In the genomic region with DNA sequence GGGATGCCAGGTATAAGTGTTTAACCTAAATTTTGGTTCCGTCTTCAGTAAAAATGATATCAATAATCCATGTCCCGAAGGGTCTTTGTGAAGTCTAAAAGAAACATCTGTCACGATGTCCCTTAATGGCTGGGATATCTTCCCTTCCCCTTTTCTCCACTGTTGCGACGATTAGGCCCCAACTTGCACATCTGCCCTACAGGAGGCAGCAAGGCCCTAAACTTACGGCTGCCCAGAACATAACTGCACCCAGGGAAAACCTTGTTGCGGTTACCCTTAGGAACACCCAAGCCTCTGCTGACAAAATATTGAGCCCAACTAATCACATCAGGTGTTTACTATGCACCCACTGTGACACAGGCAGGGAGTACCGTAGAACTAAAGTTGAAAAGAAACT, we compare ENCODE assay signal across 8 cellular contexts. TPM values are rescaled to one million over a fixed set of nuclear protein-coding genes. Genes with fewer than 3 reads are reported as not detected.
DNase-seq lines count a peak whose midpoint lies in the region; ATAC-seq, FAIRE-seq and TF ChIP-seq lines count a peak whose summit lies in the region.

No MANE protein-coding gene starts in this region.

- H3K9me2 ChIP-seq in DOHH2 (replicated peaks; ENCODE audit: control insufficient read depth, low read length): no peaks in the 10 kb centered on the region

- no peaks in the 10 kb centered on the region for H3K9me3 ChIP-seq in DOHH2 (ENCODE audit: control insufficient read depth, insufficient read depth, low read length)
- H3K9me3 ChIP-seq in SJCRH30 (replicated peaks): no peaks in the 10 kb centered on the region
- H3K9me3 ChIP-seq in mammary epithelial cell (replicated peaks; ENCODE audit: insufficient read depth, low read length): no peaks in the 10 kb centered on the region
- no peaks in the 10 kb centered on the region for H3K9me3 ChIP-seq in lower lobe of right lung
- no peaks in the 10 kb centered on the region for H3K9me3 ChIP-seq in transverse colon

- peaks cover 14% of the 10 kb centered on the region; the same call in 1 of the 2 replicates for H4K20me1 ChIP-seq in DOHH2 (ENCODE audit: control insufficient read depth, insufficient read depth, low read depth, low read length)
- no peaks in the 10 kb centered on the region for H4K20me1 ChIP-seq in mammary epithelial cell (ENCODE audit: insufficient read depth, low read length)

- TF ChIP-seq CTCF in DOHH2 (IDR thresholded peaks at IDR 0.05; ENCODE audit: low read depth, low read length, poor library complexity, severe bottlenecking): peak; percentile 67
- TF ChIP-seq CTCF in mammary epithelial cell (conservative IDR thresholded peaks at IDR 0.05 in 1 of 2, IDR thresholded peaks at IDR 0.05 in 1 of 2; ENCODE audit: extremely low read depth in 1 of 2, insufficient read depth in 1 of 2, low read depth in 1 of 2, low read length in 2 of 2): peak in 1 of 2 donors; percentile 45
- TF ChIP-seq CTCF in lower lobe of right lung (IDR thresholded peaks at IDR 0.05): no peak
- no peak for TF ChIP-seq CTCF in transverse colon (IDR thresholded peaks at IDR 0.05)

- DNase-seq in Kasumi-1 (lab: John Stamatoyannopoulos, UW) (peak; percentile 86), SJCRH30 (peak; percentile 42 to 62), mammary epithelial cell (no peak), lower lobe of right lung (no peak), transverse colon (peak; percentile 33), HTR-8/SVneo (ENCODE audit: insufficient read length, low spot score) (no peak)

- no peaks in the 10 kb centered on the region for H3K27me3 ChIP-seq in DOHH2 (ENCODE audit: control insufficient read depth, low read length)
- no peaks in the 10 kb centered on the region for H3K27me3 ChIP-seq in SJCRH30
- H3K27me3 ChIP-seq in mammary epithelial cell (ENCODE audit: insufficient read depth, low read length): no peaks in the 10 kb centered on the region
- no peaks in the 10 kb centered on the region for H3K27me3 ChIP-seq in lower lobe of right lung (ENCODE audit: low read depth)
- H3K27me3 ChIP-seq in transverse colon: no peaks in the 10 kb centered on the region

- H3K27ac ChIP-seq in DOHH2 (ENCODE audit: low read depth, low read length): peak overlapping the region; percentile 82
- peak overlapping the region; percentile 96 for H3K27ac ChIP-seq in SJCRH30
- H3K27ac ChIP-seq in mammary epithelial cell (ENCODE audit: insufficient read depth, low read depth, low read length): peak overlapping the region; percentile 95
- H3K27ac ChIP-seq in lower lobe of right lung: peak overlapping the region; percentile 97
- peak overlapping the region; percentile 91 to 99 (median 98) for H3K27ac ChIP-seq in transverse colon

- peaks cover 33% of the 10 kb centered on the region for H3K4me1 ChIP-seq in DOHH2 (ENCODE audit: control insufficient read depth, low read length)
- 0 out of 2 replicates have a peak, but pooled peaks cover 9% of the 10 kb centered on the region for H3K4me1 ChIP-seq in SJCRH30
- peaks cover 15% of the 10 kb centered on the region for H3K4me1 ChIP-seq in mammary epithelial cell (ENCODE audit: insufficient read depth, low read length)
- H3K4me1 ChIP-seq in lower lobe of right lung: peaks cover 45% of the 10 kb centered on the region
- peaks cover 0 to 35% (median 28%) of the 10 kb centered on the region in 4 donors for H3K4me1 ChIP-seq in transverse colon

- 22% methylated on average over 8 of the region's 8 CpGs for WGBS in mammary epithelial cell (ENCODE audit: low coverage, missing lambda C conversion rate)
- 47 to 63% methylated on average over 3 to 8 of the region's 8 CpGs for WGBS in transverse colon (ENCODE audit: low coverage in 1 of 2), 2 donors

- ATAC-seq in lower lobe of right lung (peak; percentile 25 to 28), GM21529 (IDR thresholded peaks at IDR 0.05; ENCODE audit: unreplicated experiment) (no peak)

- H3K79me2 ChIP-seq in DOHH2 (ENCODE audit: control insufficient read depth, low read length) (peaks cover 36% of the 10 kb centered on the region), mammary epithelial cell (ENCODE audit: insufficient read depth, low read length) (peaks cover 33% of the 10 kb centered on the region)

- H3F3A ChIP-seq in DOHH2 (ENCODE audit: control insufficient read depth, insufficient read depth): peaks cover 10% of the 10 kb centered on the region

- H2AFZ ChIP-seq in mammary epithelial cell (ENCODE audit: low read depth, low read length): peak overlapping the region; percentile 95

- H3K36me3 ChIP-seq in DOHH2 (ENCODE audit: control insufficient read depth, low read length) (peaks cover 9% of the 10 kb centered on the region), SJCRH30 (no peaks in the 10 kb centered on the region), mammary epithelial cell (ENCODE audit: insufficient read depth, low read length) (no peaks in the 10 kb centered on the region), lower lobe of right lung (no peaks in the 10 kb centered on the region), transverse colon (no peaks in the 10 kb centered on the region)

- dilution Hi-C loops in mammary epithelial cell (cut with HindIII; ENCODE audit: low sequenced_read_pairs): no loop called here

- BruUV-seq in mammary epithelial cell (replicated peaks; lab: Mats Ljungman, UMichigan): TSS peak; percentile 81

- intact Hi-C loops in mammary epithelial cell (cut with micrococcal nuclease): loop anchor here (1.0 kb wide), 2 partner anchors 92 to 159 kb away; no protein-coding TSS in a partner anchor
- intact Hi-C loops in lower lobe of right lung (cut with DNase I): no loop called here
- intact Hi-C loops in transverse colon (cut with DNase I; ENCODE audit: low total_unique reads): no loop called here

- TF ChIP-seq POLR2A in transverse colon (IDR thresholded peaks at IDR 0.05): no peak

- FAIRE-seq in HTR-8/SVneo (lab: Jason Lieb, UNC): no peak

- in situ Hi-C loops in mammary epithelial cell (cut with MboI; ENCODE audit: low sequenced_read_pairs in 2 of 2) (no loop called here), transverse colon (cut with MboI; ENCODE audit: low pct_ligation_motif_present in 1 of 4, low pct_unique_long_range_greater_than_20kb in 1 of 4, low sequenced_read_pairs in 3 of 4) (no loop called here)

- no peak for TF ChIP-seq EP300 in transverse colon (IDR thresholded peaks at IDR 0.05; ENCODE audit: low read depth)

- peak overlapping the region; percentile 79 for H3K9ac ChIP-seq in mammary epithelial cell (ENCODE audit: insufficient read depth, low read length)

- CTCF ChIA-PET in mammary epithelial cell (lab: Charles Lee; ENCODE audit: low non-redundant PET): no interaction called here

- H3K4me2 ChIP-seq in DOHH2 (ENCODE audit: low read length): peak overlapping the region; percentile 63
- peak overlapping the region; percentile 92 for H3K4me2 ChIP-seq in mammary epithelial cell (ENCODE audit: insufficient read depth, low read depth, low read length)

- H3K4me3 ChIP-seq in DOHH2 (ENCODE audit: low read length): peak overlapping the region; percentile 76
- H3K4me3 ChIP-seq in SJCRH30: peak overlapping the region; percentile 79
- H3K4me3 ChIP-seq in mammary epithelial cell (replicated peaks in 1 of 3; ENCODE audit: insufficient read depth in 1 of 3, low read depth in 2 of 3, low read length in 3 of 3): peak overlapping the region; percentile 52 to 87 (median 78)
- peak overlapping the region; percentile 84 for H3K4me3 ChIP-seq in lower lobe of right lung
- H3K4me3 ChIP-seq in transverse colon: peak overlapping the region in 3 of 4 donors; percentile 81 to 90 (median 81)

RNA-seq across cellular contexts. Expression of a gene that starts 1.2 kb away (rescaled TPM):
- 67.4 and 69.8 TPM in 2 replicates for total RNA-seq in SJCRH30 (2014; rRNA removed; shearing (Covaris generic))
- total RNA-seq in mammary epithelial cell: 100 to 1,000 TPM in 1 of 2 donors, 10 to 100 TPM in 1; 79.4 to 128 TPM
- polyA plus RNA-seq in mammary epithelial cell: 56.9 TPM
- polyA minus RNA-seq in mammary epithelial cell: 102 TPM
- total RNA-seq in lower lobe of right lung: 161 TPM
- 10 to 100 TPM; 17.9 to 68.8 (median 43.9) TPM for total RNA-seq in transverse colon

Comparison
In these comparisons a context has a peak if more than half of its experiments do, and no peak if none do; other contexts are left out.
1. DNase-seq: peak in Kasumi-1 (2 of 2), SJCRH30 (2 of 2) and transverse colon (single experiment); none in mammary epithelial cell (single experiment), lower lobe of right lung (single experiment) and HTR-8/SVneo (single experiment).
2. Peak in every context shown above with its lines, with median percentiles within 50 percentile points of each other: H3K27ac ChIP-seq and H3K4me3 ChIP-seq.